Comparison of ENCODE assay signal across 8 cellular contexts in genomic region chr6:153117986-153118886, GRCh38. TPM values are rescaled to one million over a fixed set of nuclear protein-coding genes. Genes with fewer than 3 reads are reported as not detected.
DNase-seq lines count a peak whose midpoint lies in the region; ATAC-seq and TF ChIP-seq lines count a peak whose summit lies in the region.
"Had no signal": no experiment of that assay in that cellular context is flagged by ENCODE, and none has a peak within 500 bp of the region (broad histone marks: within the 10 kb centered on the region; RNA-seq: fewer than 3 reads in every experiment).

No MANE protein-coding gene starts in this region.

- no peaks in the 10 kb centered on the region for H3K36me3 Mint-ChIP-seq in effector memory CD8-positive, alpha-beta T cell (ENCODE audit: insufficient read depth)

- H3K79me2 ChIP-seq in PC-9 (ENCODE audit: low read depth) (no peaks in the 10 kb centered on the region), osteoblast (ENCODE audit: insufficient read depth, low read length) (no peaks in the 10 kb centered on the region)

- intact Hi-C loops in PC-9 (cut with micrococcal nuclease; ENCODE audit: unreplicated experiment): no loop called here

- H2AFZ ChIP-seq in PC-9 (no peak overlapping the region), osteoblast (ENCODE audit: low read length) (no peak overlapping the region)

- H3K9me3 ChIP-seq in PC-9 (ENCODE audit: insufficient read depth, low read depth) (peaks cover 3% of the 10 kb centered on the region; the same call in 1 of the 2 replicates), osteoblast (ENCODE audit: low read depth, low read length) (no peaks in the 10 kb centered on the region)

- H3K36me3 ChIP-seq in PC-9 (ENCODE audit: low read depth) (no peaks in the 10 kb centered on the region), osteoblast (ENCODE audit: insufficient read depth, low read length) (no peaks in the 10 kb centered on the region)

- TF ChIP-seq CTCF in PC-9 (conservative IDR thresholded peaks at IDR 0.05) (no peak), osteoblast (IDR thresholded peaks at IDR 0.05; ENCODE audit: extremely low read depth, low read depth, low read length) (no peak)

- H3K4me3 ChIP-seq in PC-9 (no peak overlapping the region), osteoblast (ENCODE audit: insufficient read depth, low read length) (no peak overlapping the region)

- peaks cover 0 to 8% of the 10 kb centered on the region in 2 donors for H3K9me3 Mint-ChIP-seq in effector memory CD8-positive, alpha-beta T cell

- peak in 1 of 2 experiments; percentile 72 for DNase-seq in PC-9
- peak; percentile 54 for DNase-seq in osteoblast (ENCODE audit: insufficient read length, low spot score, missing footprints)
- DNase-seq in stimulated activated CD4-positive, alpha-beta T cell treated with anti-CD3 and anti-CD28 coated beads, Interleukin-4, amount 100 ng/mL, for 1 hour: no peak
- no peak for DNase-seq in GF-D8 (lab: John Stamatoyannopoulos, UW)
- DNase-seq in effector memory CD8-positive, alpha-beta T cell: no peak
- DNase-seq: NCI-H510A treated with DMSO at 0.1 percent for 48 hours had no signal

- peaks cover 11% of the 10 kb centered on the region; the same call in 1 of the 2 replicates for H3F3A ChIP-seq in PC-9 (ENCODE audit: insufficient read depth, low read depth)

- H4K20me1 ChIP-seq in PC-9 (ENCODE audit: insufficient read depth): no peaks in the 10 kb centered on the region
- H4K20me1 ChIP-seq in osteoblast (ENCODE audit: insufficient read depth, low read length): no peaks in the 10 kb centered on the region

- H3K27ac ChIP-seq in PC-9 (peak overlapping the region; percentile 76), osteoblast (ENCODE audit: low read depth, low read length) (no peak overlapping the region)

- ATAC-seq in GM19023 (IDR thresholded peaks at IDR 0.05; ENCODE audit: unreplicated experiment) (peak; percentile 98), HG02884 (IDR thresholded peaks at IDR 0.05; ENCODE audit: unreplicated experiment) (peak; percentile 99)
- no peak for ATAC-seq in effector memory CD8-positive, alpha-beta T cell (replicated peaks)

- no peak overlapping the region for H3K4me3 Mint-ChIP-seq in effector memory CD8-positive, alpha-beta T cell

- H3K9me2 ChIP-seq in PC-9 (ENCODE audit: insufficient read depth): no peaks in the 10 kb centered on the region

- POLR2A ChIA-PET in PC-9 (lab: Charles Lee; ENCODE audit: unreplicated experiment): no interaction called here

- no peaks in the 10 kb centered on the region for H3K27me3 ChIP-seq in PC-9 (ENCODE audit: insufficient read depth, low read depth)
- no peaks in the 10 kb centered on the region for H3K27me3 ChIP-seq in osteoblast (ENCODE audit: insufficient read depth, low read length)

- peak overlapping the region; percentile 30; the same call in 1 of the 2 replicates for H3K4me2 ChIP-seq in PC-9
- H3K4me2 ChIP-seq in osteoblast (ENCODE audit: insufficient read depth, low read length): peak overlapping the region; percentile 25

- no TSS peak for BruUV-seq in PC-9 (replicated peaks; lab: Mats Ljungman, UMichigan)

- H3K4me1 ChIP-seq in PC-9 (replicated peaks; ENCODE audit: insufficient read depth) (peaks cover 15% of the 10 kb centered on the region), osteoblast (ENCODE audit: insufficient read depth, low read length) (peaks cover 12% of the 10 kb centered on the region)

- H3K4me1 Mint-ChIP-seq in effector memory CD8-positive, alpha-beta T cell (ENCODE audit: low read depth in 2 of 2): no peaks in the 10 kb centered on the region

- no peak overlapping the region for H3K27ac Mint-ChIP-seq in effector memory CD8-positive, alpha-beta T cell

- H3K27me3 Mint-ChIP-seq in effector memory CD8-positive, alpha-beta T cell: peaks cover 0 to 7% of the 10 kb centered on the region in 2 donors

- CTCF ChIA-PET in PC-9 (lab: Charles Lee): no interaction called here

RNA-seq across cellular contexts. Expression of gene RGS17, which starts 12.8 kb away (rescaled TPM):
- total RNA-seq in PC-9 (2021): 0.70 and 0.80 TPM in 2 replicates
- total RNA-seq in osteoblast: 1.4 and 1.8 TPM in 2 replicates
